In the genomic region with DNA sequence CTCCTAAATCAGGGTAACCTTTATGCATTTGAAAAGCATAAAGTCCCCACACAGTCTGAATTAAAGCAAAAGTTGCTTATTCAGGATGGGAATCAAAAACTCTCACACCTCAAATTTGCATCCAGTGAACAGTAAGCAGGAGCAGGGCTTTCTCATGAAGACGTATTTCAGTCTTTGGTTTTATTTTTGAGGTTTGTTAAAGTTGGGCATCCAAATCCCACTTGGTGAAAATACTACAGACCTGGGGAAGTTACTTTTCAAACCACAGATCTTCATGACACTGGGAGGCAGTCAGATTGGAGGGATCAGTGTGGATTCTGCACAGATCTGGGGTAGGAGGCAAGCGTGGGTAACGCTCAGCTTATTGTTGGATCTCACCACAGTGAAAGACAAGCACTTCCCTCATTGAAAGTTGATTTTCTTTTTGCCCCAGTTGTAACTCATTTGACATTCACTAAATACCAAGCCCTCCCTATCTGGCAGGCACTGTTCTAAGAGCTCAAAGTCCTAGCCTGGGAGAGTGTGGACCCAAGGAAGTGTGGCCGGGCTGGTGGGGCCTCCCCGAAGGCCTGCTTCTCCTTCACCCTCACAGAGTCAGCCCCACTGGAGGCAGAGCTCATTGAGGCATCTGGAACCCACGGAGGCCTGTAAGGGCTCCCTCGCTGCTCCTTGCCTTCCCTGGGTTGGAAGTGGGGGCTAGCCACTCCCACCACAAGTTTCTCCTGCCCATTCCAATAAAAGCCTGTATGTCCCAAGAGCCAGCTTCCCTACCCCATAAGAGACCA, we compare ENCODE assay signal across 8 cellular contexts. TPM values are rescaled to one million over a fixed set of nuclear protein-coding genes. Genes with fewer than 3 reads are reported as not detected.
DNase-seq lines count a peak whose midpoint lies in the region; ATAC-seq and TF ChIP-seq lines count a peak whose summit lies in the region.

No MANE protein-coding gene starts in this region.

- no peaks in the 10 kb centered on the region for H3K27me3 Mint-ChIP-seq in T-cell

- no peaks in the 10 kb centered on the region for H3K9me3 Mint-ChIP-seq in T-cell

- ATAC-seq in T-cell (replicated peaks in 1 of 4) (no peak), GM19324 (IDR thresholded peaks at IDR 0.05; ENCODE audit: low FRiP score, unreplicated experiment) (no peak), HG03571 (IDR thresholded peaks at IDR 0.05; ENCODE audit: unreplicated experiment) (no peak)

- H3K36me3 Mint-ChIP-seq in T-cell = peaks cover 23% of the 10 kb centered on the region

- H3K4me3 Mint-ChIP-seq in T-cell = peak overlapping the region; percentile 81 to 90 (median 83)

- TF ChIP-seq CTCF in GM12864 (IDR thresholded peaks at IDR 0.05; ENCODE audit: low read depth, low read length, missing control alignments) (no peak), foreskin fibroblast (IDR thresholded peaks at IDR 0.05; ENCODE audit: low read depth, low read length) (no peak)

- H3K36me3 ChIP-seq in rectal smooth muscle tissue (ENCODE audit: control insufficient read depth, insufficient read depth, low read length) = no peaks in the 10 kb centered on the region

- H3K27ac Mint-ChIP-seq in T-cell = peak overlapping the region; percentile 93 to 97

- no peak for DNase-seq in GM12864 (ENCODE audit: low read depth)
- DNase-seq in T-cell = peak in 1 of 34 experiments; percentile 32
- DNase-seq in foreskin fibroblast = no peak
- no peak for DNase-seq in DMS79 treated with DMSO at 0.1 percent for 48 hours (lab: John Stamatoyannopoulos, UW)
- DNase-seq in middle frontal gyrus (ENCODE audit: extremely low spot score, low spot score) = no peak

- H3K9ac ChIP-seq in rectal smooth muscle tissue (ENCODE audit: low read length) = peak overlapping the region; percentile 39

- peak overlapping the region; percentile 69 for H3K27ac ChIP-seq in rectal smooth muscle tissue (ENCODE audit: low read depth, low read length)

- CTCF ChIA-PET in T-cell (lab: Charles Lee) = interaction anchor here (0.5 to 1.7 kb wide), 13 partner anchors 11 to 267 kb away, joined by 3 to 17 read pairs (median 4); no protein-coding TSS in a partner anchor

- H3K4me3 ChIP-seq in GM12864 (ENCODE audit: low read depth, low read length) (peak overlapping the region; percentile 54), foreskin fibroblast (ENCODE audit: low read depth in 1 of 2, low read length in 2 of 2) (peak overlapping the region; percentile 42 to 66), rectal smooth muscle tissue (ENCODE audit: low read length) (peak overlapping the region; percentile 70)

- no peaks in the 10 kb centered on the region for H3K27me3 ChIP-seq in rectal smooth muscle tissue (ENCODE audit: control insufficient read depth, insufficient read depth, low read length)

- POLR2A ChIA-PET in T-cell (lab: Charles Lee) = interaction anchor here (0.5 to 1.9 kb wide), 11 partner anchors 10 to 1933 kb away, joined by 3 to 41 read pairs (median 4); a partner anchor contains a TSS

- peaks cover 7% of the 10 kb centered on the region for H3K4me1 ChIP-seq in rectal smooth muscle tissue (ENCODE audit: control insufficient read depth, insufficient read depth, low read length)

- peaks cover 82 to 89% (median 83%) of the 10 kb centered on the region in 3 donors for H3K4me1 Mint-ChIP-seq in T-cell

RNA-seq across cellular contexts. Expression of a gene that starts 0.8 kb away (rescaled TPM):
- total RNA-seq in T-cell = 100 to 1,000 TPM; 141 to 206 (median 153) TPM

RNA-seq across cellular contexts. Expression of a gene that starts 16.9 kb away (rescaled TPM):
- total RNA-seq in T-cell = 10 to 100 TPM; 31.1 to 69.2 (median 51.5) TPM
